12 cellular contexts compared by ENCODE assay signal in genomic region chr1:248432201-248432600, GRCh38. TPM values are rescaled to one million over a fixed set of nuclear protein-coding genes. Genes with fewer than 3 reads are reported as not detected.
A peak's percentile ranks its signal among the peaks of the same experiment; 100 is the strongest.
DNase-seq lines count a peak whose midpoint lies in the region; ATAC-seq, FAIRE-seq and TF ChIP-seq lines count a peak whose summit lies in the region.
"Not testable (repeated sequence)": the region's sequence is repeated elsewhere in the genome, so short reads cannot be mapped to it uniquely, and the experiment has no call there.
"Had no signal": no experiment of that assay in that cellular context is flagged by ENCODE, and none has a peak within 500 bp of the region (broad histone marks: within the 10 kb centered on the region; RNA-seq: fewer than 3 reads in every experiment).

No MANE protein-coding gene starts in this region.

- TF ChIP-seq RAD21 in GM12878 (IDR thresholded peaks at IDR 0.05; ENCODE audit: insufficient read depth, low read depth, low read length): not testable (repeated sequence)

- intact Hi-C loops in GM12878 (cut with micrococcal nuclease; ENCODE audit: unreplicated experiment): not testable (repeated sequence)

- not testable (repeated sequence) for H3K36me3 Mint-ChIP-seq in stimulated activated naive B cell treated with anti-CD40 and anti-IgM and Interleukin-4, amounts not matched to agents 10 μg/mL and 1 μg/mL and 100 μg/mL, for 72 hours

- not testable (repeated sequence) for H4K20me1 ChIP-seq in MM.1S (ENCODE audit: insufficient read depth, low read length); GM12878 (ENCODE audit: control insufficient read depth, insufficient read depth)

- not testable (repeated sequence) for H3K4me3 ChIP-seq in MM.1S (ENCODE audit: low read length)
- H3K4me3 ChIP-seq in GM12878: peak overlapping the region; percentile 55; the same call in 1 of the 2 replicates

- SMC1A ChIA-PET in GM12878 (lab: Charles Lee; ENCODE audit: uncharacterized antibody, unreplicated experiment): interaction anchor here (0.6 kb wide), 1 partner anchor 28 kb away, joined by 3 read pairs; no protein-coding TSS in a partner anchor

- not testable (repeated sequence) for TF ChIP-seq CTCF in MM.1S (IDR thresholded peaks at IDR 0.05; ENCODE audit: low read length); GM12878 (IDR thresholded peaks at IDR 0.05 in 2 of 3, conservative IDR thresholded peaks at IDR 0.05 in 1 of 3; ENCODE audit: control insufficient read depth in 2 of 3, extremely low read depth in 1 of 3, insufficient read depth in 1 of 3, low read depth in 3 of 3, low read length in 3 of 3)

- H3K9me3 ChIP-seq in MM.1S (replicated peaks; ENCODE audit: insufficient read depth, low read length); GM12878 (replicated peaks; ENCODE audit: control insufficient read depth, insufficient read depth, low read length): not testable (repeated sequence)

- not testable (repeated sequence) for TF ChIP-seq EP300 in GM12878 (IDR thresholded peaks at IDR 0.05; ENCODE audit: borderline replicate concordance in 1 of 2, control insufficient read depth in 1 of 2, low read depth in 2 of 2, low read length in 2 of 2)

- not testable (repeated sequence) for DNase-seq in GM12892 (ENCODE audit: insufficient read length); GM12878 (ENCODE audit: low read depth, low spot score); stimulated activated naive B cell treated with anti-CD40 and anti-IgM and Interleukin-4, amounts not matched to agents 10 μg/mL and 1 μg/mL and 100 μg/mL, for 72 hours
- DNase-seq in MM.1S: peak; percentile 14

- WGBS in GM12878 (ENCODE audit: insufficient coverage, insufficient replicate concordance, low lambda C conversion rate, missing lambda C conversion rate): 3% methylated on average over 4 of the region's 4 CpGs

- H3K9ac ChIP-seq in MM.1S (ENCODE audit: low read length): not testable (repeated sequence)
- peak overlapping the region; percentile 25; the same call in 1 of the 2 replicates for H3K9ac ChIP-seq in GM12878 (ENCODE audit: control insufficient read depth, insufficient read depth, low read length)

- in situ Hi-C loops in GM12878 (cut with MboI): loop anchor here (25.0 kb wide), 1 partner anchor 1070 kb away; no protein-coding TSS in a partner anchor

- not testable (repeated sequence) for H3K4me3 Mint-ChIP-seq in stimulated activated naive B cell treated with anti-CD40 and anti-IgM and Interleukin-4, amounts not matched to agents 10 μg/mL and 1 μg/mL and 100 μg/mL, for 72 hours

- not testable (repeated sequence) for H3K9me3 Mint-ChIP-seq in stimulated activated naive B cell treated with anti-CD40 and anti-IgM and Interleukin-4, amounts not matched to agents 10 μg/mL and 1 μg/mL and 100 μg/mL, for 72 hours

- not testable (repeated sequence) for H3K4me2 ChIP-seq in MM.1S (ENCODE audit: low read depth, low read length)
- peak overlapping the region; percentile 68 for H3K4me2 ChIP-seq in GM12878 (ENCODE audit: control insufficient read depth, insufficient read depth)

- not testable (repeated sequence) for H3K9me2 ChIP-seq in MM.1S (replicated peaks; ENCODE audit: insufficient read depth, low read length)

- POLR2A ChIA-PET in GM12878 (lab: Charles Lee): interaction anchor here (0.6 kb wide), 1 partner anchor 1018 kb away, joined by 3 read pairs; no protein-coding TSS in a partner anchor

- H3K27me3 ChIP-seq in MM.1S (replicated peaks; ENCODE audit: insufficient read depth, low read length); GM12878 (replicated peaks in 1 of 2; ENCODE audit: control insufficient read depth in 2 of 2, insufficient read depth in 2 of 2, low read length in 1 of 2): not testable (repeated sequence)

- peak; percentile 59 for ATAC-seq in GM18867 (IDR thresholded peaks at IDR 0.05; ENCODE audit: unreplicated experiment)
- ATAC-seq in GM19455 (IDR thresholded peaks at IDR 0.05; ENCODE audit: unreplicated experiment): peak; percentile 43
- peak; percentile 62 for ATAC-seq in GM21717 (IDR thresholded peaks at IDR 0.05; ENCODE audit: unreplicated experiment)
- ATAC-seq in HG03342 (IDR thresholded peaks at IDR 0.05; ENCODE audit: unreplicated experiment): peak; percentile 36
- peak; percentile 63 for ATAC-seq in GM12878
- not testable (repeated sequence) for ATAC-seq in stimulated activated naive B cell treated with anti-CD40 and anti-IgM and Interleukin-4, amounts not matched to agents 10 μg/mL and 1 μg/mL and 100 μg/mL, for 72 hours (replicated peaks)

- TSS peak; percentile 83 for BruUV-seq in GM12878 (replicated peaks; lab: Mats Ljungman, UMichigan)

- H3K79me2 ChIP-seq in MM.1S (ENCODE audit: low read length); GM12878 (ENCODE audit: control insufficient read depth, insufficient read depth, low read length): not testable (repeated sequence)

- not testable (repeated sequence) for H3K36me3 ChIP-seq in MM.1S (replicated peaks; ENCODE audit: insufficient read depth, low read length); GM12878 (ENCODE audit: control insufficient read depth in 2 of 2, insufficient read depth in 2 of 2, low read length in 1 of 2)

- H3K27ac Mint-ChIP-seq in stimulated activated naive B cell treated with anti-CD40 and anti-IgM and Interleukin-4, amounts not matched to agents 10 μg/mL and 1 μg/mL and 100 μg/mL, for 72 hours: peak overlapping the region; percentile 38

- H2AFZ ChIP-seq in MM.1S (ENCODE audit: low read length): not testable (repeated sequence)
- H2AFZ ChIP-seq in GM12878 (ENCODE audit: control insufficient read depth, low read depth, low read length): peak overlapping the region; percentile 57

- H3K27ac ChIP-seq in MM.1S (ENCODE audit: low read length): not testable (repeated sequence)
- peak overlapping the region; percentile 68 for H3K27ac ChIP-seq in GM12878 (ENCODE audit: control insufficient read depth, insufficient read depth)

- not testable (repeated sequence) for TF ChIP-seq POLR2A in GM12892 (IDR thresholded peaks at IDR 0.05; ENCODE audit: low read depth, low read length); GM12878 (IDR thresholded peaks at IDR 0.05; ENCODE audit: low read depth, low read length)

- H3F3A ChIP-seq in MM.1S (ENCODE audit: insufficient read depth, low read length): not testable (repeated sequence)

- CTCF ChIA-PET in GM12878 (lab: Yijun Ruan, JAX): not testable (repeated sequence)

- not testable (repeated sequence) for H3K4me1 ChIP-seq in MM.1S (ENCODE audit: low read length); GM12878 (ENCODE audit: control insufficient read depth, insufficient read depth, low read length)

- H3K4me1 Mint-ChIP-seq in stimulated activated naive B cell treated with anti-CD40 and anti-IgM and Interleukin-4, amounts not matched to agents 10 μg/mL and 1 μg/mL and 100 μg/mL, for 72 hours: peaks cover 16 to 26% of the 10 kb centered on the region in 2 donors

- peak; percentile 93 for FAIRE-seq in GM12892 (lab: Jason Lieb, UNC)
- FAIRE-seq in GM12878 (lab: Jason Lieb, UNC): not testable (repeated sequence)

- H3K27me3 Mint-ChIP-seq in stimulated activated naive B cell treated with anti-CD40 and anti-IgM and Interleukin-4, amounts not matched to agents 10 μg/mL and 1 μg/mL and 100 μg/mL, for 72 hours: not testable (repeated sequence)

- RAD21 ChIA-PET in GM12878 (lab: Charles Lee; ENCODE audit: unreplicated experiment): not testable (repeated sequence)

RNA-seq across cellular contexts. Expression of gene OR2T2, which starts 13.2 kb away (rescaled TPM):
- polyA plus RNA-seq in GM12892 (2012; ENCODE audit: missing spikeins): 0.74 TPM
- 307 and 335 TPM in 2 replicates for total RNA-seq in GM12878 (2013; cell fraction: nucleolus; rRNA removed)
- total RNA-seq in GM12878 (2014; rRNA removed): 6.3 and 8.8 TPM in 2 replicates
- 6.7 and 7.0 TPM in 2 replicates for total RNA-seq in GM12878 (2014; rRNA removed; fragmentation: Illumina TruSeq; extraction: Trizol)
- 3.8 and 4.4 TPM in 2 replicates for total RNA-seq in GM12878 (2021)
- polyA plus RNA-seq in GM12878 (2011; ENCODE audit: low read depth): 0.46 TPM
- 5.0 TPM in 2 replicates for polyA plus RNA-seq in GM12878 (2011; rRNA removed)
- polyA plus RNA-seq in GM12878 (2011; cell fraction: cytosol; rRNA removed): 1.3 and 1.6 TPM in 2 replicates
- polyA plus RNA-seq in GM12878 (2011; cell fraction: nucleus; rRNA removed): 63.2 and 67.8 TPM in 2 replicates
- 0.17 and 0.51 TPM in 2 replicates for polyA plus RNA-seq in GM12878 (2012)
- 0.57 and 0.60 TPM in 2 replicates for polyA plus RNA-seq in GM12878 (2014; fragmentation: Illumina TruSeq; extraction: Trizol)
- polyA plus RNA-seq in GM12878 (2014; fragmentation: Nextera tagmentation; extraction: Ambion mirVana): under 1 TPM; 0.07 to 0.18 TPM
- polyA plus RNA-seq in GM12878 (2014; rRNA removed): 0.68 and 0.79 TPM in 2 replicates
- 1 to 10 TPM in 1 of 2 experiments, under 1 TPM in 1; 0.86 to 1.5 TPM for polyA plus RNA-seq in GM12878 (2016; fragmentation: Nextera tagmentation; extraction: Ambion mirVana)
- 263 and 402 TPM in 2 replicates for polyA minus RNA-seq in GM12878 (2011; rRNA and poly(A)+ RNA removed)
- polyA minus RNA-seq in GM12878 (2011; cell fraction: cytosol; rRNA and poly(A)+ RNA removed): 5.7 and 10.1 TPM in 2 replicates
- 469 and 721 TPM in 2 replicates for polyA minus RNA-seq in GM12878 (2011; cell fraction: nucleus; rRNA and poly(A)+ RNA removed)
- total RNA-seq: Daoy, H1, PC-9 had no signal
- polyA plus RNA-seq: CD14-positive monocyte, H1 had no signal

RNA-seq across cellular contexts. Expression of gene OR2T1, which starts 29.4 kb away (rescaled TPM):
- not detected for polyA plus RNA-seq in GM12892 (2012; ENCODE audit: missing spikeins)
- not detected in 2 replicates for total RNA-seq in GM12878 (2013; cell fraction: nucleolus; rRNA removed)
- total RNA-seq in GM12878 (2014; rRNA removed) (not detected in 2 replicates), GM12878 (2014; rRNA removed; fragmentation: Illumina TruSeq; extraction: Trizol) (not detected in 2 replicates), GM12878 (2021) (not detected in 2 replicates)
- not detected for polyA plus RNA-seq in GM12878 (2011; ENCODE audit: low read depth)
- polyA plus RNA-seq in GM12878 (2011; rRNA removed) (0.04 TPM in 1 of 2 replicates, not detected in the other), GM12878 (2014; fragmentation: Illumina TruSeq; extraction: Trizol) (not detected in 2 replicates), GM12878 (2014; fragmentation: Nextera tagmentation; extraction: Ambion mirVana) (under 1 TPM in 1 of 2 experiments, not detected in 1; 0.02 TPM), GM12878 (2014; rRNA removed) (not detected in 2 replicates), GM12878 (2016; fragmentation: Nextera tagmentation; extraction: Ambion mirVana) (not detected)
- not detected in 2 replicates for polyA plus RNA-seq in GM12878 (2011; cell fraction: cytosol; rRNA removed)
- polyA plus RNA-seq in GM12878 (2011; cell fraction: nucleus; rRNA removed): not detected in 2 replicates
- polyA plus RNA-seq in GM12878 (2012): not detected in 2 replicates
- 0.15 TPM in 1 of 2 replicates, not detected in the other for polyA minus RNA-seq in GM12878 (2011; rRNA and poly(A)+ RNA removed)
- polyA minus RNA-seq in GM12878 (2011; cell fraction: cytosol; rRNA and poly(A)+ RNA removed): not detected in 2 replicates
- 0.36 TPM in 1 of 2 replicates, not detected in the other for polyA minus RNA-seq in GM12878 (2011; cell fraction: nucleus; rRNA and poly(A)+ RNA removed)
- total RNA-seq: Daoy, H1, PC-9 had no signal
- polyA plus RNA-seq: CD14-positive monocyte, H1 had no signal

RNA-seq across cellular contexts. Expression of gene OR2T3, which starts 41.0 kb away (rescaled TPM):
- 2.2 TPM for polyA plus RNA-seq in GM12892 (2012; ENCODE audit: missing spikeins)
- 260 and 290 TPM in 2 replicates for total RNA-seq in GM12878 (2013; cell fraction: nucleolus; rRNA removed)
- total RNA-seq in GM12878 (2014; rRNA removed) (6.1 and 7.5 TPM in 2 replicates), GM12878 (2014; rRNA removed; fragmentation: Illumina TruSeq; extraction: Trizol) (8.5 and 10.1 TPM in 2 replicates), GM12878 (2021) (9.2 and 11.2 TPM in 2 replicates)
- 6.3 TPM for polyA plus RNA-seq in GM12878 (2011; ENCODE audit: low read depth)
- polyA plus RNA-seq in GM12878 (2011; rRNA removed) (11.0 and 23.3 TPM in 2 replicates), GM12878 (2014; fragmentation: Illumina TruSeq; extraction: Trizol) (6.4 and 8.3 TPM in 2 replicates), GM12878 (2014; fragmentation: Nextera tagmentation; extraction: Ambion mirVana) (1 to 10 TPM; 2.0 to 2.3 TPM), GM12878 (2014; rRNA removed) (5.4 and 9.2 TPM in 2 replicates), GM12878 (2016; fragmentation: Nextera tagmentation; extraction: Ambion mirVana) (1 to 10 TPM; 4.1 to 4.5 TPM)
- polyA plus RNA-seq in GM12878 (2011; cell fraction: cytosol; rRNA removed): 39.1 and 40.5 TPM in 2 replicates
- polyA plus RNA-seq in GM12878 (2011; cell fraction: nucleus; rRNA removed): 85.5 and 89.6 TPM in 2 replicates
- polyA plus RNA-seq in GM12878 (2012): 1.6 and 5.9 TPM in 2 replicates
- polyA minus RNA-seq in GM12878 (2011; rRNA and poly(A)+ RNA removed): 388 and 567 TPM in 2 replicates
- 19.0 and 19.1 TPM in 2 replicates for polyA minus RNA-seq in GM12878 (2011; cell fraction: cytosol; rRNA and poly(A)+ RNA removed)
- polyA minus RNA-seq in GM12878 (2011; cell fraction: nucleus; rRNA and poly(A)+ RNA removed): 627 and 1,194 TPM in 2 replicates
- total RNA-seq: Daoy, H1, PC-9 had no signal
- polyA plus RNA-seq: CD14-positive monocyte, H1 had no signal

RNA-seq across cellular contexts. Expression of gene OR2T5, which starts 56.2 kb away (rescaled TPM):
- 0.34 TPM for polyA plus RNA-seq in GM12892 (2012; ENCODE audit: missing spikeins)
- total RNA-seq in GM12878 (2013; cell fraction: nucleolus; rRNA removed): 57.1 and 57.7 TPM in 2 replicates
- 0.33 and 1.5 TPM in 2 replicates for total RNA-seq in GM12878 (2014; rRNA removed)
- 1.2 and 1.4 TPM in 2 replicates for total RNA-seq in GM12878 (2014; rRNA removed; fragmentation: Illumina TruSeq; extraction: Trizol)
- total RNA-seq in GM12878 (2021): 0.59 and 0.88 TPM in 2 replicates
- polyA plus RNA-seq in GM12878 (2011; ENCODE audit: low read depth): not detected
- polyA plus RNA-seq in GM12878 (2011; rRNA removed): 0.81 and 1.4 TPM in 2 replicates
- 0.36 and 0.45 TPM in 2 replicates for polyA plus RNA-seq in GM12878 (2011; cell fraction: cytosol; rRNA removed)
- 3.8 and 3.9 TPM in 2 replicates for polyA plus RNA-seq in GM12878 (2011; cell fraction: nucleus; rRNA removed)
- 0.12 and 0.17 TPM in 2 replicates for polyA plus RNA-seq in GM12878 (2012)
- polyA plus RNA-seq in GM12878 (2014; fragmentation: Illumina TruSeq; extraction: Trizol): 0.07 and 0.63 TPM in 2 replicates
- under 1 TPM; 0.08 to 0.31 TPM for polyA plus RNA-seq in GM12878 (2014; fragmentation: Nextera tagmentation; extraction: Ambion mirVana)
- 0.88 TPM in 1 of 2 replicates, not detected in the other for polyA plus RNA-seq in GM12878 (2014; rRNA removed)
- under 1 TPM in 1 of 2 experiments, not detected in 1; 0.16 TPM for polyA plus RNA-seq in GM12878 (2016; fragmentation: Nextera tagmentation; extraction: Ambion mirVana)
- 19.0 and 26.9 TPM in 2 replicates for polyA minus RNA-seq in GM12878 (2011; rRNA and poly(A)+ RNA removed)
- polyA minus RNA-seq in GM12878 (2011; cell fraction: cytosol; rRNA and poly(A)+ RNA removed): 1.0 TPM in 1 of 2 replicates, not detected in the other
- 94.4 and 137 TPM in 2 replicates for polyA minus RNA-seq in GM12878 (2011; cell fraction: nucleus; rRNA and poly(A)+ RNA removed)
- total RNA-seq: Daoy, H1, PC-9 had no signal
- polyA plus RNA-seq: CD14-positive monocyte, H1 had no signal

RNA-seq across cellular contexts. Expression of gene OR2T6, which starts 56.7 kb away (rescaled TPM):
- polyA plus RNA-seq in GM12892 (2012; ENCODE audit: missing spikeins): not detected
- total RNA-seq in GM12878 (2013; cell fraction: nucleolus; rRNA removed): not detected in 2 replicates
- total RNA-seq in GM12878 (2014; rRNA removed): not detected in 2 replicates
- total RNA-seq in GM12878 (2014; rRNA removed; fragmentation: Illumina TruSeq; extraction: Trizol): not detected in 2 replicates
- total RNA-seq in GM12878 (2021): not detected in 2 replicates
- not detected for polyA plus RNA-seq in GM12878 (2011; ENCODE audit: low read depth)
- polyA plus RNA-seq in GM12878 (2011; rRNA removed): not detected in 2 replicates
- polyA plus RNA-seq in GM12878 (2011; cell fraction: cytosol; rRNA removed): not detected in 2 replicates
- not detected in 2 replicates for polyA plus RNA-seq in GM12878 (2011; cell fraction: nucleus; rRNA removed)
- not detected in 2 replicates for polyA plus RNA-seq in GM12878 (2012)
- not detected in 2 replicates for polyA plus RNA-seq in GM12878 (2014; fragmentation: Illumina TruSeq; extraction: Trizol)
- polyA plus RNA-seq in GM12878 (2014; fragmentation: Nextera tagmentation; extraction: Ambion mirVana): not detected
- not detected in 2 replicates for polyA plus RNA-seq in GM12878 (2014; rRNA removed)
- not detected for polyA plus RNA-seq in GM12878 (2016; fragmentation: Nextera tagmentation; extraction: Ambion mirVana)
- polyA minus RNA-seq in GM12878 (2011; rRNA and poly(A)+ RNA removed): 0.46 TPM in 1 of 2 replicates, not detected in the other
- polyA minus RNA-seq in GM12878 (2011; cell fraction: cytosol; rRNA and poly(A)+ RNA removed): not detected in 2 replicates
- polyA minus RNA-seq in GM12878 (2011; cell fraction: nucleus; rRNA and poly(A)+ RNA removed): not detected in 2 replicates
- total RNA-seq: Daoy, H1, PC-9 had no signal
- polyA plus RNA-seq: CD14-positive monocyte, H1 had no signal
